In genomic region chr18:26254808-26255207, GRCh38 we compare ENCODE assay signal across 8 cellular contexts. TPM values are rescaled to one million over a fixed set of nuclear protein-coding genes. Genes with fewer than 3 reads are reported as not detected.
A peak's percentile ranks its signal among the peaks of the same experiment; 100 is the strongest.
DNase-seq lines count a peak whose midpoint lies in the region; ATAC-seq, FAIRE-seq and TF ChIP-seq lines count a peak whose summit lies in the region.
"Not testable (repeated sequence)": the region's sequence is repeated elsewhere in the genome, so short reads cannot be mapped to it uniquely, and the experiment has no call there.

No MANE protein-coding gene starts in this region.

- H3K27me3 Mint-ChIP-seq in CD4-positive, alpha-beta T cell; activated B cell treated with CpG ODN at 0.5 μM for 24 hours: not testable (repeated sequence)

- peak; percentile 75 for FAIRE-seq in GM18507 (lab: Jason Lieb, UNC)

- not testable (repeated sequence) for H2AFZ ChIP-seq in OCI-LY7 (ENCODE audit: low read length)

- POLR2A ChIA-PET in CD4-positive, alpha-beta T cell (lab: Charles Lee), result not testable (repeated sequence)
- POLR2A ChIA-PET in OCI-LY7 (lab: Charles Lee), result interaction anchor here (0.5 to 1.8 kb wide), 8 partner anchors 10 to 730 kb away, joined by 3 to 13 read pairs (median 4); partner anchors contain the start of gene SS18
- POLR2A ChIA-PET in activated B cell treated with CpG ODN at 0.5 μM for 24 hours (lab: Charles Lee), result interaction anchor here (0.7 to 1.6 kb wide), 3 partner anchors 29 to 184 kb away, joined by 3 to 4 read pairs (median 3); partner anchors contain the start of gene TAF4B

- not testable (repeated sequence) for H3K9me2 ChIP-seq in OCI-LY7 (ENCODE audit: insufficient read depth, low read length)

- H3K9me3 ChIP-seq in CD4-positive, alpha-beta T cell (ENCODE audit: control insufficient read depth, low read length); OCI-LY7 (ENCODE audit: low read length): not testable (repeated sequence)

- not testable (repeated sequence) for H3K36me3 ChIP-seq in OCI-LY7 (ENCODE audit: insufficient read depth, low read length)

- not testable (repeated sequence) for TF ChIP-seq CTCF in CD4-positive, alpha-beta T cell (IDR thresholded peaks at IDR 0.05); activated B cell treated with CpG ODN at 0.5 μM for 24 hours (IDR thresholded peaks at IDR 0.05); fibroblast of mammary gland (conservative IDR thresholded peaks at IDR 0.05; ENCODE audit: control insufficient read depth, insufficient read depth, low read depth, low read length)
- TF ChIP-seq CTCF in OCI-LY7 (conservative IDR thresholded peaks at IDR 0.05; ENCODE audit: low read length), result peak; percentile 51

- H3K4me1 ChIP-seq in OCI-LY7 (ENCODE audit: insufficient read depth, low read length, poor library complexity, severe bottlenecking), result peaks cover 57% of the 10 kb centered on the region

- ATAC-seq in CD4-positive, alpha-beta T cell (ENCODE audit: poor library complexity), result not testable (repeated sequence)
- peak; percentile 51 for ATAC-seq in GM19452 (IDR thresholded peaks at IDR 0.05; ENCODE audit: unreplicated experiment)
- peak; percentile 43 for ATAC-seq in HG02642 (IDR thresholded peaks at IDR 0.05; ENCODE audit: poor library complexity, unreplicated experiment)
- peak; percentile 67 for ATAC-seq in HG03378 (IDR thresholded peaks at IDR 0.05; ENCODE audit: unreplicated experiment)
- ATAC-seq in activated B cell treated with CpG ODN at 0.5 μM for 24 hours (ENCODE audit: low read depth), result peak; percentile 37

- peaks cover 89% of the 10 kb centered on the region for H3K79me2 ChIP-seq in OCI-LY7 (ENCODE audit: insufficient read depth, low read depth, low read length)

- not testable (repeated sequence) for H3K4me3 Mint-ChIP-seq in CD4-positive, alpha-beta T cell; activated B cell treated with CpG ODN at 0.5 μM for 24 hours

- H3K27me3 ChIP-seq in CD4-positive, alpha-beta T cell (ENCODE audit: control insufficient read depth, insufficient read depth, low read length), result not testable (repeated sequence)

- not testable (repeated sequence) for H4K20me1 ChIP-seq in OCI-LY7 (ENCODE audit: insufficient read depth, low read length)

- CTCF ChIA-PET in CD4-positive, alpha-beta T cell (lab: Charles Lee); OCI-LY7 (lab: Charles Lee; ENCODE audit: unreplicated experiment): not testable (repeated sequence)
- CTCF ChIA-PET in activated B cell treated with CpG ODN at 0.5 μM for 24 hours (lab: Charles Lee), result interaction anchor here (0.9 to 1.3 kb wide), 2 partner anchors 165 to 206 kb away, joined by 3 to 5 read pairs; no protein-coding TSS in a partner anchor

- peak overlapping the region; percentile 49 for H3K4me2 ChIP-seq in OCI-LY7 (ENCODE audit: low read length)

- intact Hi-C loops in CD4-positive, alpha-beta T cell (cut with DNase I, micrococcal nuclease), result loop anchor here in 1 of 2 experiments (5.0 kb wide), 1 partner anchor 38 kb away; no protein-coding TSS in a partner anchor
- intact Hi-C loops in OCI-LY7 (cut with micrococcal nuclease; ENCODE audit: unreplicated experiment), result loop anchor here (2.0 kb wide), 1 partner anchor 28 kb away; the partner anchor contains the start of gene TAF4B
- intact Hi-C loops in activated B cell treated with CpG ODN at 0.5 μM for 24 hours (cut with micrococcal nuclease), result loop anchor here (1.0 kb wide), 2 partner anchors 29 to 165 kb away; partner anchors contain the start of genes SS18 and TAF4B

- H3K4me3 ChIP-seq in OCI-LY7 (ENCODE audit: low read depth, low read length, poor library complexity, severe bottlenecking); fibroblast of mammary gland (ENCODE audit: control insufficient read depth, low read depth, low read length): not testable (repeated sequence)

- H3K27ac Mint-ChIP-seq in CD4-positive, alpha-beta T cell, result peak overlapping the region; percentile 8
- peak overlapping the region; percentile 72 for H3K27ac Mint-ChIP-seq in activated B cell treated with CpG ODN at 0.5 μM for 24 hours

- not testable (repeated sequence) for BruUV-seq in OCI-LY7 (replicated peaks; lab: Mats Ljungman, UMichigan)

- H3K9me3 Mint-ChIP-seq in CD4-positive, alpha-beta T cell; activated B cell treated with CpG ODN at 0.5 μM for 24 hours: not testable (repeated sequence)

- not testable (repeated sequence) for H3K36me3 Mint-ChIP-seq in CD4-positive, alpha-beta T cell (ENCODE audit: low read depth); activated B cell treated with CpG ODN at 0.5 μM for 24 hours (ENCODE audit: low read depth)

- H3K27ac ChIP-seq in CD4-positive, alpha-beta T cell (ENCODE audit: low read depth, low read length), result not testable (repeated sequence)
- peak overlapping the region; percentile 24 for H3K27ac ChIP-seq in OCI-LY7 (ENCODE audit: low read depth, low read length, poor library complexity, severe bottlenecking)

- not testable (repeated sequence) for DNase-seq in CD4-positive, alpha-beta T cell; GM18507 (ENCODE audit: extremely low spot score, insufficient read length, low read depth); activated B cell treated with CpG ODN at 0.5 μM for 24 hours
- DNase-seq in OCI-LY7 (ENCODE audit: low spot score) (peak; percentile 19), fibroblast of mammary gland (ENCODE audit: low read depth) (peak; percentile 42)

- H3K4me1 Mint-ChIP-seq in CD4-positive, alpha-beta T cell (ENCODE audit: low read depth), result peaks cover 26% of the 10 kb centered on the region
- H3K4me1 Mint-ChIP-seq in activated B cell treated with CpG ODN at 0.5 μM for 24 hours, result peaks cover 54% of the 10 kb centered on the region

RNA-seq across cellular contexts. Expression of gene TAF4B, which starts 28.6 kb away (rescaled TPM):
- 10 to 100 TPM; 13.7 to 14.1 TPM for total RNA-seq in CD4-positive, alpha-beta T cell
- total RNA-seq in OCI-LY7 (2014; rRNA removed; shearing (Covaris generic)), result 48.7 and 52.3 TPM in 2 replicates
- total RNA-seq in OCI-LY7 (2022) (50.1 and 54.6 TPM in 2 replicates), activated B cell treated with CpG ODN at 0.5 μM for 24 hours (11.6 and 13.4 TPM in 2 replicates)
